ENCODE assay signal across 18 cellular contexts in genomic region chr7:44455155-44455554, GRCh38.
"Had no signal": no experiment of that assay in that cellular context is flagged by ENCODE, and none has a peak within 500 bp of the region (broad histone marks: within the 10 kb centered on the region; RNA-seq: fewer than 3 reads in every experiment).

No MANE protein-coding gene starts in this region.

- DNase-seq: effector memory CD8-positive, alpha-beta T cell; gastrocnemius medialis; heart right ventricle; hypothalamus; kidney glomerular epithelial cell; mesendoderm; natural killer cell; posterior cingulate gyrus; spleen; stimulated activated CD4-positive, alpha-beta T cell treated with anti-CD3 and anti-CD28 coated beads, Interleukin-15, amount 100 ng/mL, for 24 hours; stimulated activated CD4-positive, alpha-beta T cell treated with anti-CD3 and anti-CD28 coated beads, Interleukin-2, amount 100 ng/mL, for 24 hours; stimulated activated CD4-positive, alpha-beta T cell treated with anti-CD3 and anti-CD28 coated beads, Interleukin-4, amount 100 ng/mL, for 4 hours; stimulated activated naive B cell treated with anti-CD40 and anti-IgM and Interleukin-4, amounts not matched to agents 10 μg/mL and 1 μg/mL and 100 μg/mL, for 72 hours; upper lobe of left lung; uterus had no signal

- H3K27ac Mint-ChIP-seq: effector memory CD8-positive, alpha-beta T cell had no signal

- H3K36me3 ChIP-seq: gastrocnemius medialis, uterus had no signal

- H3K4me1 ChIP-seq: uterus had no signal

- H3K4me1 Mint-ChIP-seq: neural crest cell had no signal

- ATAC-seq: gastrocnemius medialis; heart right ventricle; natural killer cell; sciatic nerve; stimulated activated naive B cell treated with anti-CD40 and anti-IgM and Interleukin-4, amounts not matched to agents 10 μg/mL and 1 μg/mL and 100 μg/mL, for 72 hours had no signal

- H3K27me3 Mint-ChIP-seq: effector memory CD8-positive, alpha-beta T cell; stimulated activated naive B cell treated with anti-CD40 and anti-IgM and Interleukin-4, amounts not matched to agents 10 μg/mL and 1 μg/mL and 100 μg/mL, for 72 hours had no signal

- H3K36me3 Mint-ChIP-seq: natural killer cell had no signal

- H3K9me3 Mint-ChIP-seq: effector memory CD8-positive, alpha-beta T cell; natural killer cell; neural crest cell had no signal

- H3K4me3 Mint-ChIP-seq: effector memory CD8-positive, alpha-beta T cell; natural killer cell; neural crest cell; stimulated activated naive B cell treated with anti-CD40 and anti-IgM and Interleukin-4, amounts not matched to agents 10 μg/mL and 1 μg/mL and 100 μg/mL, for 72 hours had no signal

- H3K4me3 ChIP-seq: esophagus muscularis mucosa, gastrocnemius medialis, heart right ventricle, spleen, upper lobe of left lung, uterus had no signal

- H3K9me3 ChIP-seq: esophagus muscularis mucosa, gastrocnemius medialis, heart right ventricle, spleen, upper lobe of left lung, uterus had no signal
